In the genomic region with DNA sequence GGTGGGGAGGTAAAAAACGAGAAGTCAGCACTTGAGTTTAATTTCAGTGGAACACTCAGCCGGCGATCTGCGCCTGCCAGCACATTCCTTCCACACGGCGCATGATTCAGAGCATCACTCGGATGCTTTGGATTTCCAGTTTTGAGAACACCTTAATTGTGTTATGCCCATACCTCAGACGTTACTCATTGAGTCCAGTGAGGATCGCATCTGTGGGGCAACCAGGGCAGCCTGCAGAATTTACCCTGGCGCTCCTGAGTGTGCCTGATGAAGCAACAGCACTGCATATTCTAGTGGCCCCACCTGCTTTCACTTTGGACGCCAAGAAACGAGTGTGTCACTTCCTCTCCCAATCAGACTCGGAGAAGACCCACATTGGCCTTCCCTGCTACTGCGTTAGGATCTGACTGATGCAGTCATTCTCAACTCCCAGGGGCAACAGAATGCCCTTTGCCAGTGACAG, we compare ENCODE assay signal across 2 cellular contexts.
TF ChIP-seq lines count a peak whose summit lies in the region.

No MANE protein-coding gene starts in this region.

TF ChIP-seq in H1, 55 proteins besides CTCF, POLR2A, EP300 and RAD21:
- TF ChIP-seq TEAD4 (IDR thresholded peaks at IDR 0.05; ENCODE audit: low read depth, low read length) (peak; percentile 63; the same call in 1 of the 2 replicates), SIX5 (IDR thresholded peaks at IDR 0.05; ENCODE audit: low read depth, low read length) (no peak)

TF ChIP-seq in HepG2, 621 proteins besides CTCF, POLR2A, EP300 and RAD21:
- TF ChIP-seq NFYC (CRISPR knock-in tag; IDR thresholded peaks at IDR 0.05) (no peak), SMAD1 (CRISPR knock-in tag; IDR thresholded peaks at IDR 0.05; ENCODE audit: borderline replicate concordance, low read depth) (no peak), ZMAT3 (CRISPR knock-in tag; conservative IDR thresholded peaks at IDR 0.05) (no peak), SIN3A (IDR thresholded peaks at IDR 0.05; ENCODE audit: borderline replicate concordance, low read depth, low read length) (no peak)
